23 cellular contexts compared by ENCODE assay signal in genomic region chr18:64009305-64009704, GRCh38.
"Had no signal": no experiment of that assay in that cellular context is flagged by ENCODE, and none has a peak within 500 bp of the region (broad histone marks: within the 10 kb centered on the region; RNA-seq: fewer than 3 reads in every experiment).

No MANE protein-coding gene starts in this region.

- H3K9me3 Mint-ChIP-seq: T-cell; T-helper 1 cell treated with Interleukin-12 subunit alpha and Interleukin-12 subunit beta and Interleukin-4 antibody, amounts not matched to agents 30 μg/mL and 1 μg/mL, for 36 hours had no signal

- DNase-seq: KBM-7, MV-4-11, NCI-H1048, NCI-H1105, NCI-H1417, NCI-H1694, NCI-H187 treated with DMSO at 0.1 percent for 48 hours, NCI-H2029 treated with DMSO at 0.1 percent for 48 hours, NCI-H2171 treated with DMSO at 0.1 percent for 48 hours, NCI-H345, NCI-H446 treated with DMSO at 0.1 percent for 48 hours, NCI-H524 treated with DMSO at 0.1 percent for 48 hours, NCI-H69, NCI-H774, Right ventricle myocardium superior, RPMI8226, SIG-M5, SW 1271, T-cell had no signal

- FAIRE-seq: RCC 7860 had no signal

- H3K4me3 Mint-ChIP-seq: T-cell; T-helper 1 cell treated with Interleukin-12 subunit alpha and Interleukin-12 subunit beta and Interleukin-4 antibody, amounts not matched to agents 30 μg/mL and 1 μg/mL, for 36 hours had no signal

- ATAC-seq: T-cell had no signal

- H3K27ac Mint-ChIP-seq: T-cell; T-helper 1 cell treated with Interleukin-12 subunit alpha and Interleukin-12 subunit beta and Interleukin-4 antibody, amounts not matched to agents 30 μg/mL and 1 μg/mL, for 36 hours had no signal

- H3K4me1 Mint-ChIP-seq: T-cell had no signal

- H3K36me3 ChIP-seq: SJSA1 had no signal

- H3K9me3 ChIP-seq: SJSA1 had no signal

- H3K4me3 ChIP-seq: SJSA1, SK-N-MC had no signal

- H3K27ac ChIP-seq: SJSA1, SK-N-MC had no signal

- H3K4me1 ChIP-seq: SJSA1 had no signal
